Comparison of ENCODE assay signal across 20 cellular contexts in the genomic region with DNA sequence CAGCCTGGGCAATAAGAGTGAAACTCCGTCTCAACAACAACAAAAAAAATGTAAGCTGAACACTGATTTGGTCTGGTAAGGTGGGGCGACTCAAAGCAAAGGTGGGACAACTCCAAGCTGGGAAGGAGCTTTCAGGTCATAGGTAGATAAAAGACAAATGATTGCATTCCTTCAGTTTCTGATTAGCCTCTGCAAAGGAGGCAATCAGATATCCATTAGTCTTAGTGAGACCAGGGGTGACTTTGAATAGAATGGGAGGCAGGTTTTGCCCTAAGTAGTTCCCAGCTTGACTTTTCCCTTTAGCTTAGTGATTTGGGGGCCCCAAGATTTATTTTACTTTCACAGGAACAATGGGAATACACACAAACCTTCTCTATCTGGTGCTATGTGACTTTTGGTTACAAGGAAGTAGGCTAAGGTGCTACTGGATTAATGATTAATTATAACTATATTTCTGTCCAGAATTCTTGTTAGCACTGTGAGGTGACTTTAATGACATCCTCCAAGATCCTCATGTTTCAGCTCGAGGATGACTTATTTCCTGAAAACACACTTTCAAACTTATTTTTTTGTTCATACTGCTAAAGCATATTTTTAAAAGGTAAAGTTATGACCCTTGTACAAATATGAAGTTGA. TPM values are rescaled to one million over a fixed set of nuclear protein-coding genes. Genes with fewer than 3 reads are reported as not detected.
A peak's percentile ranks its signal among the peaks of the same experiment; 100 is the strongest.
DNase-seq lines count a peak whose midpoint lies in the region; ATAC-seq and TF ChIP-seq lines count a peak whose summit lies in the region.
"Had no signal": no experiment of that assay in that cellular context is flagged by ENCODE, and none has a peak within 500 bp of the region (broad histone marks: within the 10 kb centered on the region; RNA-seq: fewer than 3 reads in every experiment).

No MANE protein-coding gene starts in this region.

- H3K9me3 Mint-ChIP-seq in progenitor cell of endocrine pancreas (ENCODE audit: low read depth) = peaks cover 9% of the 10 kb centered on the region

- DNase-seq in Caki2 (ENCODE audit: low read depth) = peak; percentile 25
- peak; percentile 12 for DNase-seq in LoVo (ENCODE audit: low spot score)
- no peak for DNase-seq in hepatocyte (ENCODE audit: low spot score)
- no peak for DNase-seq in progenitor cell of endocrine pancreas (ENCODE audit: low spot score, unreplicated experiment)
- DNase-seq in mammary epithelial cell = no peak
- DNase-seq in islet precursor cell = no peak
- no peak for DNase-seq in stimulated activated CD4-positive, alpha-beta T cell treated with anti-CD3 and anti-CD28 coated beads, Interleukin-2, amount 100 ng/mL, for 48 hours
- no peak for DNase-seq in left cardiac atrium
- DNase-seq: C1 segment of cervical spinal cord; Caco-2; CD4-positive, alpha-beta memory T cell; H9; Kasumi-1; NCI-H1105 treated with DMSO at 0.1 percent for 48 hours; NCI-H2029; NCI-H446; NCI-H524 treated with DMSO at 0.1 percent for 48 hours; NCI-H774; SK-N-SH had no signal

- H3K27me3 Mint-ChIP-seq in progenitor cell of endocrine pancreas = no peaks in the 10 kb centered on the region
- H3K27me3 Mint-ChIP-seq: CD4-positive, alpha-beta memory T cell had no signal

- H3K27ac Mint-ChIP-seq in progenitor cell of endocrine pancreas = peak overlapping the region; percentile 56
- H3K27ac Mint-ChIP-seq: CD4-positive, alpha-beta memory T cell; H9 had no signal

- TF ChIP-seq CTCF in hepatocyte (IDR thresholded peaks at IDR 0.05; ENCODE audit: poor library complexity) = no peak
- no peak for TF ChIP-seq CTCF in progenitor cell of endocrine pancreas (IDR thresholded peaks at IDR 0.05; ENCODE audit: unreplicated experiment)
- TF ChIP-seq CTCF in mammary epithelial cell (conservative IDR thresholded peaks at IDR 0.05 in 1 of 2, IDR thresholded peaks at IDR 0.05 in 1 of 2; ENCODE audit: extremely low read depth in 1 of 2, insufficient read depth in 1 of 2, low read depth in 1 of 2, low read length in 2 of 2) = no peak

- H3K79me2 ChIP-seq in hepatocyte (no peaks in the 10 kb centered on the region), mammary epithelial cell (ENCODE audit: insufficient read depth, low read length) (no peaks in the 10 kb centered on the region)

- H3K4me3 Mint-ChIP-seq in progenitor cell of endocrine pancreas (ENCODE audit: low read depth) = no peak overlapping the region
- H3K4me3 Mint-ChIP-seq: CD4-positive, alpha-beta memory T cell; H9 had no signal

- H3K36me3 ChIP-seq in hepatocyte (replicated peaks; ENCODE audit: insufficient read depth, low read depth) (no peaks in the 10 kb centered on the region), mammary epithelial cell (ENCODE audit: insufficient read depth, low read length) (no peaks in the 10 kb centered on the region)

- no peak for ATAC-seq in left cardiac atrium
- ATAC-seq: K562 had no signal

- H4K20me1 ChIP-seq in hepatocyte (ENCODE audit: insufficient read depth, poor library complexity, severe bottlenecking) (no peaks in the 10 kb centered on the region), mammary epithelial cell (ENCODE audit: insufficient read depth, low read length) (no peaks in the 10 kb centered on the region)

- H3K9me2 ChIP-seq in hepatocyte (replicated peaks; ENCODE audit: insufficient read depth) = no peaks in the 10 kb centered on the region
- H3K9me2 ChIP-seq: SK-N-SH had no signal

- peak overlapping the region; percentile 20 for H3K4me2 ChIP-seq in hepatocyte
- H3K4me2 ChIP-seq in mammary epithelial cell (ENCODE audit: insufficient read depth, low read depth, low read length) = no peak overlapping the region
- H3K4me2 ChIP-seq: SK-N-SH had no signal

- H2AFZ ChIP-seq in hepatocyte (no peak overlapping the region), mammary epithelial cell (ENCODE audit: low read depth, low read length) (no peak overlapping the region)

- peaks cover 3% of the 10 kb centered on the region for H3K36me3 Mint-ChIP-seq in progenitor cell of endocrine pancreas (ENCODE audit: insufficient read depth)

- BruUV-seq in mammary epithelial cell (replicated peaks; lab: Mats Ljungman, UMichigan) = no TSS peak

- in situ Hi-C loops in Caki2 (cut with HindIII; ENCODE audit: low pct_unique_long_range_greater_than_20kb, low sequenced_read_pairs) (no loop called here), mammary epithelial cell (cut with MboI; ENCODE audit: low sequenced_read_pairs in 2 of 2) (no loop called here)

- no peak overlapping the region for H3K27ac ChIP-seq in hepatocyte
- H3K27ac ChIP-seq in mammary epithelial cell (ENCODE audit: insufficient read depth, low read depth, low read length) = no peak overlapping the region

- H3K4me3 ChIP-seq in hepatocyte = no peak overlapping the region
- H3K4me3 ChIP-seq in mammary epithelial cell (replicated peaks in 1 of 3; ENCODE audit: insufficient read depth in 1 of 3, low read depth in 2 of 3, low read length in 3 of 3) = no peak overlapping the region
- H3K4me3 ChIP-seq: K562 had no signal

- H3K4me1 Mint-ChIP-seq in progenitor cell of endocrine pancreas (ENCODE audit: low read depth) = no peaks in the 10 kb centered on the region

- CTCF ChIA-PET in mammary epithelial cell (lab: Charles Lee; ENCODE audit: low non-redundant PET) = no interaction called here

- H3K9me3 ChIP-seq in hepatocyte (ENCODE audit: low read depth) (peaks cover 4% of the 10 kb centered on the region), mammary epithelial cell (replicated peaks; ENCODE audit: insufficient read depth, low read length) (no peaks in the 10 kb centered on the region)

- dilution Hi-C loops in mammary epithelial cell (cut with HindIII; ENCODE audit: low sequenced_read_pairs) = no loop called here

- no peaks in the 10 kb centered on the region for H3K4me1 ChIP-seq in hepatocyte (ENCODE audit: insufficient read depth)
- no peaks in the 10 kb centered on the region for H3K4me1 ChIP-seq in mammary epithelial cell (ENCODE audit: insufficient read depth, low read length)

- no peaks in the 10 kb centered on the region for H3K27me3 ChIP-seq in hepatocyte
- no peaks in the 10 kb centered on the region for H3K27me3 ChIP-seq in mammary epithelial cell (ENCODE audit: insufficient read depth, low read length)

- H3K9ac ChIP-seq in mammary epithelial cell (ENCODE audit: insufficient read depth, low read length) = no peak overlapping the region
- H3K9ac ChIP-seq: SK-N-SH had no signal

- intact Hi-C loops in mammary epithelial cell (cut with micrococcal nuclease) = no loop called here
- intact Hi-C loops in left cardiac atrium (cut with DNase I) = no loop called here

- WGBS in hepatocyte (ENCODE audit: low lambda C conversion rate, missing lambda C conversion rate) = 81% methylated on average over 3 of the region's 3 CpGs
- 91% methylated on average over 3 of the region's 3 CpGs for WGBS in mammary epithelial cell (ENCODE audit: low coverage, missing lambda C conversion rate)

RNA-seq across cellular contexts. Expression of a gene that starts 10.5 kb away (rescaled TPM):
- 4.3 and 11.6 TPM in 2 replicates for total RNA-seq in Caki2 (2014; rRNA removed; shearing (Covaris generic); ENCODE audit: low replicate concordance)
- total RNA-seq in hepatocyte (11.3 and 18.5 TPM in 2 replicates), progenitor cell of endocrine pancreas (22.2 and 22.8 TPM in 2 replicates), mammary epithelial cell (10 to 100 TPM in 1 of 2 donors, 1 to 10 TPM in 1; 8.7 to 12.7 TPM), left cardiac atrium (10 to 100 TPM; 11.1 to 12.4 TPM)
- polyA plus RNA-seq in hepatocyte (10.4 and 11.8 TPM in 2 replicates), mammary epithelial cell (8.6 TPM)
- polyA minus RNA-seq in mammary epithelial cell = 5.9 TPM

RNA-seq across cellular contexts. Expression of a gene that starts 37.1 kb away (rescaled TPM):
- total RNA-seq in Caki2 (2014; rRNA removed; shearing (Covaris generic); ENCODE audit: low replicate concordance) = 3.9 and 6.1 TPM in 2 replicates
- total RNA-seq in hepatocyte (16.2 and 24.5 TPM in 2 replicates), progenitor cell of endocrine pancreas (48.4 and 51.1 TPM in 2 replicates), mammary epithelial cell (10 to 100 TPM in 1 of 2 donors, 1 to 10 TPM in 1; 8.7 to 17.8 TPM), left cardiac atrium (10 to 100 TPM in 1 of 2 donors, 1 to 10 TPM in 1; 9.2 to 11.1 TPM)
- polyA plus RNA-seq in hepatocyte (10.7 and 12.0 TPM in 2 replicates), mammary epithelial cell (6.6 TPM)
- polyA minus RNA-seq in mammary epithelial cell = 2.5 TPM

Comparison
In these comparisons a context has a peak if more than half of its experiments do, and no peak if none do; other contexts are left out.
1. DNase-seq: peak in Caki2 (single experiment) and LoVo (single experiment); none in hepatocyte (single experiment), progenitor cell of endocrine pancreas (single experiment), mammary epithelial cell (single experiment), islet precursor cell (single experiment), stimulated activated CD4-positive, alpha-beta T cell treated with anti-CD3 and anti-CD28 coated beads, Interleukin-2, amount 100 ng/mL, for 48 hours (0 of 2) and left cardiac atrium (single experiment).